13 cellular contexts compared by ENCODE assay signal in the genomic region with DNA sequence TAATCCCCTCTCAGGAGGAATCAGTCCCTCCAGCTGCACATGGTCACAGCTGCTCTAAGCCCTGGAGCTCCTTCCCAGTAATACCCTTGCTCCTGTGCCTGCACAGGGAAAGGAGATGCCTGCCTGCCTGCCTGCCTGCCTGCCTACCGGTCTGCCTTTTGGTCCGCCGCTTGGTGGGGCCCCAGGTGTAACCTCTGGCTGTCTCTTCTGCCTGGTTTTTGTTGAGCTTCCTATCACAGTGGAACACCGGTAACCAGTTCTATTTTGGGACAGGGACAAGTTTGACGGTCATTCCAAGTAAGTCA.
A peak's percentile ranks its signal among the peaks of the same experiment; 100 is the strongest.
DNase-seq lines count a peak whose midpoint lies in the region; ATAC-seq and TF ChIP-seq lines count a peak whose summit lies in the region.
"Had no signal": no experiment of that assay in that cellular context is flagged by ENCODE, and none has a peak within 500 bp of the region (broad histone marks: within the 10 kb centered on the region; RNA-seq: fewer than 3 reads in every experiment).

No MANE protein-coding gene starts in this region.

- no peaks in the 10 kb centered on the region for H3K36me3 ChIP-seq in BE2C
- H3K36me3 ChIP-seq in DOHH2 (ENCODE audit: control insufficient read depth, low read length): peaks cover 26% of the 10 kb centered on the region
- no peaks in the 10 kb centered on the region for H3K36me3 ChIP-seq in SJCRH30
- H3K36me3 ChIP-seq in trophoblast cell (ENCODE audit: control insufficient read depth in 1 of 2, insufficient read depth in 2 of 2, low read length in 2 of 2): no peaks in the 10 kb centered on the region

- no peak overlapping the region for H3K4ac ChIP-seq in trophoblast cell (ENCODE audit: low read depth, low read length)

- DNase-seq in BE2C (peak; percentile 23), SJCRH30 (peak; percentile 75 to 85), Right ventricle myocardium superior (peak; percentile 54), trophoblast cell (no peak), midbrain (lab: John Stamatoyannopoulos, UW) (no peak)
- DNase-seq: activated CD4-positive, alpha-beta T cell treated with anti-CD3 and anti-CD28 coated beads, Interleukin-2, amount 50 U/mL, for 48 hours; GF-D8; H7; mucosa of descending colon; stimulated activated CD4-positive, alpha-beta T cell treated with anti-CD3 and anti-CD28 coated beads, Interleukin-4, amount 100 ng/mL, for 1 hour had no signal

- H4K91ac ChIP-seq in trophoblast cell (ENCODE audit: low read depth, low read length): no peak overlapping the region

- TF ChIP-seq CTCF in BE2C (IDR thresholded peaks at IDR 0.05; ENCODE audit: low read depth, low read length): no peak
- TF ChIP-seq CTCF in DOHH2 (IDR thresholded peaks at IDR 0.05; ENCODE audit: low read depth, low read length, poor library complexity, severe bottlenecking): no peak

- H3K27me3 ChIP-seq in BE2C: no peaks in the 10 kb centered on the region
- H3K27me3 ChIP-seq in DOHH2 (ENCODE audit: control insufficient read depth, low read length): no peaks in the 10 kb centered on the region
- H3K27me3 ChIP-seq in SJCRH30: no peaks in the 10 kb centered on the region
- H3K27me3 ChIP-seq in trophoblast cell (ENCODE audit: insufficient read depth, low read length): no peaks in the 10 kb centered on the region

- H3K79me1 ChIP-seq in trophoblast cell (ENCODE audit: low read length): no peaks in the 10 kb centered on the region

- H3F3A ChIP-seq in DOHH2 (ENCODE audit: control insufficient read depth, insufficient read depth): peaks cover 32% of the 10 kb centered on the region

- no peaks in the 10 kb centered on the region for H3K9me2 ChIP-seq in DOHH2 (replicated peaks; ENCODE audit: control insufficient read depth, low read length)

- no peaks in the 10 kb centered on the region for H4K20me1 ChIP-seq in DOHH2 (ENCODE audit: control insufficient read depth, insufficient read depth, low read depth, low read length)

- no peak overlapping the region for H2BK5ac ChIP-seq in trophoblast cell (ENCODE audit: low read depth, low read length, poor library complexity)

- H3K18ac ChIP-seq in trophoblast cell (ENCODE audit: low read length): no peak overlapping the region

- intact Hi-C loops in Right ventricle myocardium superior (cut with DNase I): no loop called here

- H2AFZ ChIP-seq in trophoblast cell (ENCODE audit: insufficient read depth, low read length, poor library complexity): no peak overlapping the region

- H3K4me2 ChIP-seq in DOHH2 (ENCODE audit: low read length) (peak overlapping the region; percentile 80), trophoblast cell (ENCODE audit: low read length) (no peak overlapping the region)

- H3K79me2 ChIP-seq in DOHH2 (ENCODE audit: control insufficient read depth, low read length) (peaks cover 59% of the 10 kb centered on the region), trophoblast cell (ENCODE audit: control insufficient read depth, insufficient read depth, low read length, poor library complexity) (no peaks in the 10 kb centered on the region)

- peak; percentile 37 for ATAC-seq in Right ventricle myocardium superior (ENCODE audit: poor library complexity)
- no peak for ATAC-seq in HG02973 (IDR thresholded peaks at IDR 0.05; ENCODE audit: unreplicated experiment)
- ATAC-seq in GM18907 (IDR thresholded peaks at IDR 0.05; ENCODE audit: unreplicated experiment): no peak
- ATAC-seq: mucosa of descending colon had no signal

- H3K23ac ChIP-seq in trophoblast cell (ENCODE audit: low read length): no peak overlapping the region

- no peak overlapping the region for H3K9ac ChIP-seq in trophoblast cell (ENCODE audit: low read length)

- no peak overlapping the region for H4K8ac ChIP-seq in trophoblast cell (ENCODE audit: low read depth, low read length)

- H3K9me3 ChIP-seq in BE2C (no peaks in the 10 kb centered on the region), DOHH2 (ENCODE audit: control insufficient read depth, insufficient read depth, low read length) (no peaks in the 10 kb centered on the region), SJCRH30 (replicated peaks) (no peaks in the 10 kb centered on the region), trophoblast cell (ENCODE audit: insufficient read depth, low read depth, low read length) (no peaks in the 10 kb centered on the region)
- H3K9me3 ChIP-seq: mucosa of descending colon had no signal

- H2BK12ac ChIP-seq in trophoblast cell (ENCODE audit: low read length): no peak overlapping the region

- no peak overlapping the region for H3K4me3 ChIP-seq in BE2C (ENCODE audit: low read depth, low read length)
- H3K4me3 ChIP-seq in DOHH2 (ENCODE audit: low read length): peak overlapping the region; percentile 75
- H3K4me3 ChIP-seq in SJCRH30: peak overlapping the region; percentile 55
- no peak overlapping the region for H3K4me3 ChIP-seq in trophoblast cell (ENCODE audit: low read depth, low read length)
- H3K4me3 ChIP-seq: mucosa of descending colon had no signal

- H2BK120ac ChIP-seq in trophoblast cell (ENCODE audit: insufficient read depth, low read length, poor library complexity): no peak overlapping the region

- no peak overlapping the region for H3K14ac ChIP-seq in trophoblast cell (ENCODE audit: low read length)

- peaks cover 56% of the 10 kb centered on the region for H3K4me1 ChIP-seq in BE2C
- peaks cover 99% of the 10 kb centered on the region for H3K4me1 ChIP-seq in DOHH2 (ENCODE audit: control insufficient read depth, low read length)
- peaks cover 72% of the 10 kb centered on the region for H3K4me1 ChIP-seq in SJCRH30
- peaks cover 2 to 3% of the 10 kb centered on the region in 2 experiments for H3K4me1 ChIP-seq in trophoblast cell (ENCODE audit: control insufficient read depth in 1 of 2, insufficient read depth in 2 of 2, low read length in 2 of 2)

- H3K27ac ChIP-seq in DOHH2 (ENCODE audit: low read depth, low read length) (peak overlapping the region; percentile 92), SJCRH30 (peak overlapping the region; percentile 71), trophoblast cell (ENCODE audit: low read depth, low read length) (no peak overlapping the region)

- WGBS in trophoblast cell (ENCODE audit: extremely low coverage, insufficient coverage, insufficient read length): no CpG with 5 or more reads among the region's 5 CpGs

- H4K12ac ChIP-seq in trophoblast cell (ENCODE audit: low read depth, low read length): no peak overlapping the region

- no peak overlapping the region for H2AK5ac ChIP-seq in trophoblast cell (ENCODE audit: low read length)

Comparison
In these comparisons a context has a peak if more than half of its experiments do, and no peak if none do; other contexts are left out.
1. DNase-seq: peak in BE2C (single experiment), SJCRH30 (2 of 2) and Right ventricle myocardium superior (single experiment); none in trophoblast cell (0 of 2) and midbrain (single experiment).
2. H3K4me3 ChIP-seq: peak in DOHH2 (single experiment) and SJCRH30 (single experiment); none in BE2C (single experiment) and trophoblast cell (single experiment).